ENCODE assay signal across 1 cellular context in the genomic region with DNA sequence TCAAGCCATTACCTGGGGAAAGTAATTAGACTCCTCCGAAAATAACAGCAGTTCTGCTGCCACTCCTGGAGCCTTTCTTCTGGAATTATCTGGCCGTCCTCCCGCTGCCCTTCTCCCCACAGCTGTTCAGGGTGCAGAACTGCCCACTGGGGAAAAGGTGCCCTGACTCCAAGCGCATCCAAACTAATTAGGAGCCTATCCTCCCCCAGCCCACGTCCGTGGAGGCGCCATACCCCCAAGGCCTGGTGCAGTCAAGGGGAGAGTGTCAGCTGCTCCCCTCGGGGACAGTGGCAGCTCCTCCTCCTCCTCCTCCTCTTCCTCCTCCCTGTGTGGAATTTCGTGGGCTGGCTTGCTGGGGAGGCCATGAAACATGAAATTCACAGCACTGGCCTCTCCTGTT.
TF ChIP-seq lines count a peak whose summit lies in the region.

No MANE protein-coding gene starts in this region.

TF ChIP-seq in H1, 55 proteins besides CTCF, POLR2A, EP300 and RAD21 (continued from another document):
- TF ChIP-seq, protein P1, sequence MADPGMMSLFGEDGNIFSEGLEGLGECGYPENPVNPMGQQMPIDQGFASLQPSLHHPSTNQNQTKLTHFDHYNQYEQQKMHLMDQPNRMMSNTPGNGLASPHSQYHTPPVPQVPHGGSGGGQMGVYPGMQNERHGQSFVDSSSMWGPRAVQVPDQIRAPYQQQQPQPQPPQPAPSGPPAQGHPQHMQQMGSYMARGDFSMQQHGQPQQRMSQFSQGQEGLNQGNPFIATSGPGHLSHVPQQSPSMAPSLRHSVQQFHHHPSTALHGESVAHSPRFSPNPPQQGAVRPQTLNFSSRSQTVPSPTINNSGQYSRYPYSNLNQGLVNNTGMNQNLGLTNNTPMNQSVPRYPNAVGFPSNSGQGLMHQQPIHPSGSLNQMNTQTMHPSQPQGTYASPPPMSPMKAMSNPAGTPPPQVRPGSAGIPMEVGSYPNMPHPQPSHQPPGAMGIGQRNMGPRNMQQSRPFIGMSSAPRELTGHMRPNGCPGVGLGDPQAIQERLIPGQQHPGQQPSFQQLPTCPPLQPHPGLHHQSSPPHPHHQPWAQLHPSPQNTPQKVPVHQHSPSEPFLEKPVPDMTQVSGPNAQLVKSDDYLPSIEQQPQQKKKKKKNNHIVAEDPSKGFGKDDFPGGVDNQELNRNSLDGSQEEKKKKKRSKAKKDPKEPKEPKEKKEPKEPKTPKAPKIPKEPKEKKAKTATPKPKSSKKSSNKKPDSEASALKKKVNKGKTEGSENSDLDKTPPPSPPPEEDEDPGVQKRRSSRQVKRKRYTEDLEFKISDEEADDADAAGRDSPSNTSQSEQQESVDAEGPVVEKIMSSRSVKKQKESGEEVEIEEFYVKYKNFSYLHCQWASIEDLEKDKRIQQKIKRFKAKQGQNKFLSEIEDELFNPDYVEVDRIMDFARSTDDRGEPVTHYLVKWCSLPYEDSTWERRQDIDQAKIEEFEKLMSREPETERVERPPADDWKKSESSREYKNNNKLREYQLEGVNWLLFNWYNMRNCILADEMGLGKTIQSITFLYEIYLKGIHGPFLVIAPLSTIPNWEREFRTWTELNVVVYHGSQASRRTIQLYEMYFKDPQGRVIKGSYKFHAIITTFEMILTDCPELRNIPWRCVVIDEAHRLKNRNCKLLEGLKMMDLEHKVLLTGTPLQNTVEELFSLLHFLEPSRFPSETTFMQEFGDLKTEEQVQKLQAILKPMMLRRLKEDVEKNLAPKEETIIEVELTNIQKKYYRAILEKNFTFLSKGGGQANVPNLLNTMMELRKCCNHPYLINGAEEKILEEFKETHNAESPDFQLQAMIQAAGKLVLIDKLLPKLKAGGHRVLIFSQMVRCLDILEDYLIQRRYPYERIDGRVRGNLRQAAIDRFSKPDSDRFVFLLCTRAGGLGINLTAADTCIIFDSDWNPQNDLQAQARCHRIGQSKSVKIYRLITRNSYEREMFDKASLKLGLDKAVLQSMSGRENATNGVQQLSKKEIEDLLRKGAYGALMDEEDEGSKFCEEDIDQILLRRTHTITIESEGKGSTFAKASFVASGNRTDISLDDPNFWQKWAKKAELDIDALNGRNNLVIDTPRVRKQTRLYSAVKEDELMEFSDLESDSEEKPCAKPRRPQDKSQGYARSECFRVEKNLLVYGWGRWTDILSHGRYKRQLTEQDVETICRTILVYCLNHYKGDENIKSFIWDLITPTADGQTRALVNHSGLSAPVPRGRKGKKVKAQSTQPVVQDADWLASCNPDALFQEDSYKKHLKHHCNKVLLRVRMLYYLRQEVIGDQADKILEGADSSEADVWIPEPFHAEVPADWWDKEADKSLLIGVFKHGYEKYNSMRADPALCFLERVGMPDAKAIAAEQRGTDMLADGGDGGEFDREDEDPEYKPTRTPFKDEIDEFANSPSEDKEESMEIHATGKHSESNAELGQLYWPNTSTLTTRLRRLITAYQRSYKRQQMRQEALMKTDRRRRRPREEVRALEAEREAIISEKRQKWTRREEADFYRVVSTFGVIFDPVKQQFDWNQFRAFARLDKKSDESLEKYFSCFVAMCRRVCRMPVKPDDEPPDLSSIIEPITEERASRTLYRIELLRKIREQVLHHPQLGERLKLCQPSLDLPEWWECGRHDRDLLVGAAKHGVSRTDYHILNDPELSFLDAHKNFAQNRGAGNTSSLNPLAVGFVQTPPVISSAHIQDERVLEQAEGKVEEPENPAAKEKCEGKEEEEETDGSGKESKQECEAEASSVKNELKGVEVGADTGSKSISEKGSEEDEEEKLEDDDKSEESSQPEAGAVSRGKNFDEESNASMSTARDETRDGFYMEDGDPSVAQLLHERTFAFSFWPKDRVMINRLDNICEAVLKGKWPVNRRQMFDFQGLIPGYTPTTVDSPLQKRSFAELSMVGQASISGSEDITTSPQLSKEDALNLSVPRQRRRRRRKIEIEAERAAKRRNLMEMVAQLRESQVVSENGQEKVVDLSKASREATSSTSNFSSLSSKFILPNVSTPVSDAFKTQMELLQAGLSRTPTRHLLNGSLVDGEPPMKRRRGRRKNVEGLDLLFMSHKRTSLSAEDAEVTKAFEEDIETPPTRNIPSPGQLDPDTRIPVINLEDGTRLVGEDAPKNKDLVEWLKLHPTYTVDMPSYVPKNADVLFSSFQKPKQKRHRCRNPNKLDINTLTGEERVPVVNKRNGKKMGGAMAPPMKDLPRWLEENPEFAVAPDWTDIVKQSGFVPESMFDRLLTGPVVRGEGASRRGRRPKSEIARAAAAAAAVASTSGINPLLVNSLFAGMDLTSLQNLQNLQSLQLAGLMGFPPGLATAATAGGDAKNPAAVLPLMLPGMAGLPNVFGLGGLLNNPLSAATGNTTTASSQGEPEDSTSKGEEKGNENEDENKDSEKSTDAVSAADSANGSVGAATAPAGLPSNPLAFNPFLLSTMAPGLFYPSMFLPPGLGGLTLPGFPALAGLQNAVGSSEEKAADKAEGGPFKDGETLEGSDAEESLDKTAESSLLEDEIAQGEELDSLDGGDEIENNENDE (IDR thresholded peaks at IDR 0.05; ENCODE audit: insufficient replicate concordance, low read length) = no peak
- TF ChIP-seq YY1 (IDR thresholded peaks at IDR 0.05; ENCODE audit: low read depth, low read length) (no peak), MAFK (IDR thresholded peaks at IDR 0.05; ENCODE audit: low read depth, low read length) (no peak), JUND (IDR thresholded peaks at IDR 0.05; ENCODE audit: low read length) (no peak), SAP30 (IDR thresholded peaks at IDR 0.05; ENCODE audit: insufficient read depth, insufficient replicate concordance, low read length) (no peak), RXRA (IDR thresholded peaks at IDR 0.05; ENCODE audit: insufficient read depth, low read depth, low read length) (no peak)
TF ChIP-seq in H1: peak in this region for 0.
